Comparison of ENCODE assay signal across 1 cellular context in the genomic region with DNA sequence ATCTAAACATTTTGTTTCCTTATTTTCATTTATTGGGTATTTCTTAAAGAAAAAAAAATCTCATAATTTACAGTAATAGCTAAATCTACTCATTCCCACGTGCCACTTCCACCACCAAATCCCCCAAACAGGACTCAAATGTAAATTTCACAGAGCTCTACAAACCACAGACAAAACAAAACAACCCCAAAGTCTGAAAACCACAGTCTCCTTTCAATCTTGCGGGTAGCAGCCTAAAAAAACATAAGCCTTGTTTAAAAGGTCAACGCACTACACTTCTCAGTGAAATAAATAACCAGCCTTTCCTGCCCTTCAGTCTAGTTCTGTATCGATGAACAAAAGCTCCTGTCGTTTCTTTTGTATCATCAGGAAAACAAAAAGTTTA.
TF ChIP-seq lines count a peak whose summit lies in the region.

No MANE protein-coding gene starts in this region.

TF ChIP-seq in GM23338, 12 proteins besides CTCF, POLR2A, EP300 and RAD21 (continued from another document):
- TF ChIP-seq ZNF462 (CRISPR knock-in tag; IDR thresholded peaks at IDR 0.05) (no peak), JUNB (IDR thresholded peaks at IDR 0.05; ENCODE audit: unreplicated experiment) (no peak), EZH2 (IDR thresholded peaks at IDR 0.05; ENCODE audit: low read depth, unreplicated experiment) (no peak), ZNF114 (CRISPR knock-in tag; IDR thresholded peaks at IDR 0.05) (no peak)
- TF ChIP-seq, protein P1, sequence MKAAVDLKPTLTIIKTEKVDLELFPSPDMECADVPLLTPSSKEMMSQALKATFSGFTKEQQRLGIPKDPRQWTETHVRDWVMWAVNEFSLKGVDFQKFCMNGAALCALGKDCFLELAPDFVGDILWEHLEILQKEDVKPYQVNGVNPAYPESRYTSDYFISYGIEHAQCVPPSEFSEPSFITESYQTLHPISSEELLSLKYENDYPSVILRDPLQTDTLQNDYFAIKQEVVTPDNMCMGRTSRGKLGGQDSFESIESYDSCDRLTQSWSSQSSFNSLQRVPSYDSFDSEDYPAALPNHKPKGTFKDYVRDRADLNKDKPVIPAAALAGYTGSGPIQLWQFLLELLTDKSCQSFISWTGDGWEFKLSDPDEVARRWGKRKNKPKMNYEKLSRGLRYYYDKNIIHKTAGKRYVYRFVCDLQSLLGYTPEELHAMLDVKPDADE (IDR thresholded peaks at IDR 0.05): no peak
